In the genomic region with DNA sequence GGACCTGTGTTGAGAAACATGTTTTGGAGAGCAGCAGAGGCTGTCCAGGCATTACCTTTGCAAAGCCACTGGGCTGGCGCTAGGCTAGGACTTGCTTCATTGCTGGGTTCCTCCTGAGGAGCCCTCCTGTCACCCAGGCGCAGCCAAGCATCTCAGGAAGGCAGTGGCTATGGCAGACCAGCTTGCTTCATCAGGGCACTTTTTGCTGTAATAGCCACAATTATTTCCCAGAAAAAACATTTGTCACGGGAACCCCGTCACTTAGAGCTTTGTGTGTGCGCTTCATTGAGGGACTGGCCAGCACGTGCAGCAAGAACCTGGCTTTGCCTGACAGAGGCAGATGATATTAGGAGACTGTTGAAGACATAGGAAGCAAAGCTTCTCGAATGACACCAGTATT, we compare ENCODE assay signal across 1 cellular context.
TF ChIP-seq lines count a peak whose summit lies in the region.

No MANE protein-coding gene starts in this region.

TF ChIP-seq in SK-N-SH, 30 proteins besides CTCF, POLR2A, EP300 and RAD21 (continued from another document):
- TF ChIP-seq, protein P1, sequence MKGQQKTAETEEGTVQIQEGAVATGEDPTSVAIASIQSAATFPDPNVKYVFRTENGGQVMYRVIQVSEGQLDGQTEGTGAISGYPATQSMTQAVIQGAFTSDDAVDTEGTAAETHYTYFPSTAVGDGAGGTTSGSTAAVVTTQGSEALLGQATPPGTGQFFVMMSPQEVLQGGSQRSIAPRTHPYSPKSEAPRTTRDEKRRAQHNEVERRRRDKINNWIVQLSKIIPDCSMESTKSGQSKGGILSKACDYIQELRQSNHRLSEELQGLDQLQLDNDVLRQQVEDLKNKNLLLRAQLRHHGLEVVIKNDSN (IDR thresholded peaks at IDR 0.05; ENCODE audit: borderline replicate concordance, low read depth), result no peak
- TF ChIP-seq NFIC (IDR thresholded peaks at IDR 0.05; ENCODE audit: borderline replicate concordance) (no peak), YY1 (IDR thresholded peaks at IDR 0.05; ENCODE audit: low read depth) (no peak), JUND (IDR thresholded peaks at IDR 0.05) (no peak)
